Comparison of ENCODE assay signal across 2 cellular contexts in the genomic region with DNA sequence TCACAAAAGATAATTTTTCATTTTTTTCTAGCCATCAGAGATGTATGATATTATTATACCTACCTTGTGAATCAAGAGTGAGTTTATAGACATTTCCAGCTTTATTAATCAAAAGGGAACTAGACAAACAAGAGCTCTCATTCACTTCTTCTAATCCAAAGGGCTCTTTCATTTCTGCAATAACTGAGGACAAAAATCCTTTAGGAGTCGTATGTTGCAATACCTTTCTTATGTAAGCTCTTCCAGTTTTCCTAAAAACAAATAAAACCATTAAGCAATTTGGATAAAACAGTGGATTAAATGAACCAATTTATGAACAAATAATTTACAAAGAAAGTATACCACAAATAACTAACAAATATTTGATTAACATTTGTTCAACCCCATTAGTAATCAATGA.
TF ChIP-seq lines count a peak whose summit lies in the region.

No MANE protein-coding gene starts in this region.

TF ChIP-seq in K562, 482 proteins besides CTCF, POLR2A, EP300 and RAD21:
- TF ChIP-seq, protein P1, sequence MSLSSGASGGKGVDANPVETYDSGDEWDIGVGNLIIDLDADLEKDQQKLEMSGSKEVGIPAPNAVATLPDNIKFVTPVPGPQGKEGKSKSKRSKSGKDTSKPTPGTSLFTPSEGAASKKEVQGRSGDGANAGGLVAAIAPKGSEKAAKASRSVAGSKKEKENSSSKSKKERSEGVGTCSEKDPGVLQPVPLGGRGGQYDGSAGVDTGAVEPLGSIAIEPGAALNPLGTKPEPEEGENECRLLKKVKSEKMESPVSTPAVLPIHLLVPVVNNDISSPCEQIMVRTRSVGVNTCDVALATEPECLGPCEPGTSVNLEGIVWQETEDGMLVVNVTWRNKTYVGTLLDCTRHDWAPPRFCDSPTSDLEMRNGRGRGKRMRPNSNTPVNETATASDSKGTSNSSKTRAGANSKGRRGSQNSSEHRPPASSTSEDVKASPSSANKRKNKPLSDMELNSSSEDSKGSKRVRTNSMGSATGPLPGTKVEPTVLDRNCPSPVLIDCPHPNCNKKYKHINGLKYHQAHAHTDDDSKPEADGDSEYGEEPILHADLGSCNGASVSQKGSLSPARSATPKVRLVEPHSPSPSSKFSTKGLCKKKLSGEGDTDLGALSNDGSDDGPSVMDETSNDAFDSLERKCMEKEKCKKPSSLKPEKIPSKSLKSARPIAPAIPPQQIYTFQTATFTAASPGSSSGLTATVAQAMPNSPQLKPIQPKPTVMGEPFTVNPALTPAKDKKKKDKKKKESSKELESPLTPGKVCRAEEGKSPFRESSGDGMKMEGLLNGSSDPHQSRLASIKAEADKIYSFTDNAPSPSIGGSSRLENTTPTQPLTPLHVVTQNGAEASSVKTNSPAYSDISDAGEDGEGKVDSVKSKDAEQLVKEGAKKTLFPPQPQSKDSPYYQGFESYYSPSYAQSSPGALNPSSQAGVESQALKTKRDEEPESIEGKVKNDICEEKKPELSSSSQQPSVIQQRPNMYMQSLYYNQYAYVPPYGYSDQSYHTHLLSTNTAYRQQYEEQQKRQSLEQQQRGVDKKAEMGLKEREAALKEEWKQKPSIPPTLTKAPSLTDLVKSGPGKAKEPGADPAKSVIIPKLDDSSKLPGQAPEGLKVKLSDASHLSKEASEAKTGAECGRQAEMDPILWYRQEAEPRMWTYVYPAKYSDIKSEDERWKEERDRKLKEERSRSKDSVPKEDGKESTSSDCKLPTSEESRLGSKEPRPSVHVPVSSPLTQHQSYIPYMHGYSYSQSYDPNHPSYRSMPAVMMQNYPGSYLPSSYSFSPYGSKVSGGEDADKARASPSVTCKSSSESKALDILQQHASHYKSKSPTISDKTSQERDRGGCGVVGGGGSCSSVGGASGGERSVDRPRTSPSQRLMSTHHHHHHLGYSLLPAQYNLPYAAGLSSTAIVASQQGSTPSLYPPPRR (CRISPR knock-in tag; IDR thresholded peaks at IDR 0.05; ENCODE audit: borderline replicate concordance), result no peak
- no peak for TF ChIP-seq ZNF217 (CRISPR knock-in tag; IDR thresholded peaks at IDR 0.05)
- no peak for TF ChIP-seq ZNF589 (CRISPR knock-in tag; IDR thresholded peaks at IDR 0.05; ENCODE audit: low read depth)
- TF ChIP-seq ARHGAP35 (IDR thresholded peaks at IDR 0.05; ENCODE audit: partially characterized antibody), result no peak
- no peak for TF ChIP-seq TEAD1 (CRISPR knock-in tag; IDR thresholded peaks at IDR 0.05)
- TF ChIP-seq ILK (tag; IDR thresholded peaks at IDR 0.05; ENCODE audit: borderline replicate concordance, low read depth), result no peak
- TF ChIP-seq, protein P2, sequence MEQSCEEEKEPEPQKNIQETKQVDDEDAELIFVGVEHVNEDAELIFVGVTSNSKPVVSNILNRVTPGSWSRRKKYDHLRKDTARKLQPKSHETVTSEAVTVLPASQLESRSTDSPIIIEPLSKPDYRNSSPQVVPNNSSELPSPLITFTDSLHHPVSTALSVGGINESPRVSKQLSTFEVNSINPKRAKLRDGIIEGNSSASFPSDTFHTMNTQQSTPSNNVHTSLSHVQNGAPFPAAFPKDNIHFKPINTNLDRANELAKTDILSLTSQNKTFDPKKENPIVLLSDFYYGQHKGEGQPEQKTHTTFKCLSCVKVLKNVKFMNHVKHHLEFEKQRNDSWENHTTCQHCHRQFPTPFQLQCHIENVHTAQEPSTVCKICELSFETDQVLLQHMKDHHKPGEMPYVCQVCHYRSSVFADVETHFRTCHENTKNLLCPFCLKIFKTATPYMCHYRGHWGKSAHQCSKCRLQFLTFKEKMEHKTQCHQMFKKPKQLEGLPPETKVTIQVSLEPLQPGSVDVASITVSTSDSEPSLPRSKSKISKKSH (CRISPR knock-in tag; IDR thresholded peaks at IDR 0.05), result no peak
- no peak for TF ChIP-seq ZC3H11A (IDR thresholded peaks at IDR 0.05; ENCODE audit: low read depth, low read length)
- TF ChIP-seq CEBPG (CRISPR knock-in tag; IDR thresholded peaks at IDR 0.05), result no peak
- TF ChIP-seq CEBPG (tag; conservative IDR thresholded peaks at IDR 0.05 in 1 of 2, IDR thresholded peaks at IDR 0.05 in 1 of 2), result peak in 1 of 2 experiments; percentile 48; a peak in 2 of 4 replicates
- no peak for TF ChIP-seq TCFL5 (CRISPR knock-in tag; conservative IDR thresholded peaks at IDR 0.05)
- no peak for TF ChIP-seq COPS2 (conservative IDR thresholded peaks at IDR 0.05)
- TF ChIP-seq CEBPB (tag; IDR thresholded peaks at IDR 0.05), result peak; percentile 48
- TF ChIP-seq, protein P3, sequence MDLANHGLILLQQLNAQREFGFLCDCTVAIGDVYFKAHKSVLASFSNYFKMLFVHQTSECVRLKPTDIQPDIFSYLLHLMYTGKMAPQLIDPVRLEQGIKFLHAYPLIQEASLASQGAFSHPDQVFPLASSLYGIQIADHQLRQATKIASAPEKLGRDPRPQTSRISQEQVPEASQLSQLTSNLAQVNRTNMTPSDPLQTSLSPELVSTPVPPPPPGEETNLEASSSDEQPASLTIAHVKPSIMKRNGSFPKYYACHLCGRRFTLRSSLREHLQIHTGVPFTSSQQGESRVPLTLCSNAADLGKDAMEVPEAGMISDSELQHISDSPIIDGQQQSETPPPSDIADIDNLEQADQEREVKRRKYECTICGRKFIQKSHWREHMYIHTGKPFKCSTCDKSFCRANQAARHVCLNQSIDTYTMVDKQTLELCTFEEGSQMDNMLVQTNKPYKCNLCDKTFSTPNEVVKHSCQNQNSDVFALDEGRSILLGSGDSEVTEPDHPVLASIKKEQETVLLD (IDR thresholded peaks at IDR 0.05), result no peak
- TF ChIP-seq MCM2 (IDR thresholded peaks at IDR 0.05; ENCODE audit: low read depth), result no peak

TF ChIP-seq in liver, 16 proteins besides CTCF, POLR2A, EP300 and RAD21 (continued from another document):
- TF ChIP-seq, protein P4, sequence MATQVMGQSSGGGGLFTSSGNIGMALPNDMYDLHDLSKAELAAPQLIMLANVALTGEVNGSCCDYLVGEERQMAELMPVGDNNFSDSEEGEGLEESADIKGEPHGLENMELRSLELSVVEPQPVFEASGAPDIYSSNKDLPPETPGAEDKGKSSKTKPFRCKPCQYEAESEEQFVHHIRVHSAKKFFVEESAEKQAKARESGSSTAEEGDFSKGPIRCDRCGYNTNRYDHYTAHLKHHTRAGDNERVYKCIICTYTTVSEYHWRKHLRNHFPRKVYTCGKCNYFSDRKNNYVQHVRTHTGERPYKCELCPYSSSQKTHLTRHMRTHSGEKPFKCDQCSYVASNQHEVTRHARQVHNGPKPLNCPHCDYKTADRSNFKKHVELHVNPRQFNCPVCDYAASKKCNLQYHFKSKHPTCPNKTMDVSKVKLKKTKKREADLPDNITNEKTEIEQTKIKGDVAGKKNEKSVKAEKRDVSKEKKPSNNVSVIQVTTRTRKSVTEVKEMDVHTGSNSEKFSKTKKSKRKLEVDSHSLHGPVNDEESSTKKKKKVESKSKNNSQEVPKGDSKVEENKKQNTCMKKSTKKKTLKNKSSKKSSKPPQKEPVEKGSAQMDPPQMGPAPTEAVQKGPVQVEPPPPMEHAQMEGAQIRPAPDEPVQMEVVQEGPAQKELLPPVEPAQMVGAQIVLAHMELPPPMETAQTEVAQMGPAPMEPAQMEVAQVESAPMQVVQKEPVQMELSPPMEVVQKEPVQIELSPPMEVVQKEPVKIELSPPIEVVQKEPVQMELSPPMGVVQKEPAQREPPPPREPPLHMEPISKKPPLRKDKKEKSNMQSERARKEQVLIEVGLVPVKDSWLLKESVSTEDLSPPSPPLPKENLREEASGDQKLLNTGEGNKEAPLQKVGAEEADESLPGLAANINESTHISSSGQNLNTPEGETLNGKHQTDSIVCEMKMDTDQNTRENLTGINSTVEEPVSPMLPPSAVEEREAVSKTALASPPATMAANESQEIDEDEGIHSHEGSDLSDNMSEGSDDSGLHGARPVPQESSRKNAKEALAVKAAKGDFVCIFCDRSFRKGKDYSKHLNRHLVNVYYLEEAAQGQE (IDR thresholded peaks at IDR 0.05), result no peak
- TF ChIP-seq HNF4A (conservative IDR thresholded peaks at IDR 0.05) (peak; percentile 58 to 63), JUND (IDR thresholded peaks at IDR 0.05) (no peak), NR2F2 (IDR thresholded peaks at IDR 0.05) (no peak), SP1 (IDR thresholded peaks at IDR 0.05) (no peak), TAF1 (conservative IDR thresholded peaks at IDR 0.05) (no peak), FOXA1 (IDR thresholded peaks at IDR 0.05) (no peak)
- TF ChIP-seq, protein P5, sequence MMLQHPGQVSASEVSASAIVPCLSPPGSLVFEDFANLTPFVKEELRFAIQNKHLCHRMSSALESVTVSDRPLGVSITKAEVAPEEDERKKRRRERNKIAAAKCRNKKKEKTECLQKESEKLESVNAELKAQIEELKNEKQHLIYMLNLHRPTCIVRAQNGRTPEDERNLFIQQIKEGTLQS (IDR thresholded peaks at IDR 0.05), result no peak
- TF ChIP-seq, protein P6, sequence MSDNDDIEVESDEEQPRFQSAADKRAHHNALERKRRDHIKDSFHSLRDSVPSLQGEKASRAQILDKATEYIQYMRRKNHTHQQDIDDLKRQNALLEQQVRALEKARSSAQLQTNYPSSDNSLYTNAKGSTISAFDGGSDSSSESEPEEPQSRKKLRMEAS (IDR thresholded peaks at IDR 0.05), result no peak
